Comparison of ENCODE assay signal across 14 cellular contexts in genomic region chr4:169133932-169134331, GRCh38.
DNase-seq lines count a peak whose midpoint lies in the region; ATAC-seq, FAIRE-seq and TF ChIP-seq lines count a peak whose summit lies in the region.
"Had no signal": no experiment of that assay in that cellular context is flagged by ENCODE, and none has a peak within 500 bp of the region (broad histone marks: within the 10 kb centered on the region; RNA-seq: fewer than 3 reads in every experiment).

No MANE protein-coding gene starts in this region.

- H4K8ac ChIP-seq in neuronal stem cell (ENCODE audit: low read depth, low read length), result no peak overlapping the region

- H3K14ac ChIP-seq in neuronal stem cell (ENCODE audit: low read length), result no peak overlapping the region

- no peak overlapping the region for H3K4me2 ChIP-seq in neuronal stem cell (ENCODE audit: insufficient read depth, low read length, poor library complexity, severe bottlenecking)

- H2BK120ac ChIP-seq in neuronal stem cell (ENCODE audit: low read depth, low read length), result no peak overlapping the region

- H2BK12ac ChIP-seq in neuronal stem cell (ENCODE audit: low read length), result no peak overlapping the region

- WGBS in neuronal stem cell (ENCODE audit: extremely low coverage in 2 of 2, insufficient read length in 2 of 2, insufficient replicate concordance in 1 of 2), 2 donors, result no CpG with 5 or more reads among the region's 3 CpGs

- no peak overlapping the region for H3K9ac ChIP-seq in neuronal stem cell (ENCODE audit: low read depth, low read length, poor library complexity)

- H3K27me3 Mint-ChIP-seq in chondrocyte (ENCODE audit: low read depth), result no peaks in the 10 kb centered on the region

- no peak overlapping the region for H2BK5ac ChIP-seq in neuronal stem cell (ENCODE audit: low read length)

- no peaks in the 10 kb centered on the region for H3K27me3 ChIP-seq in neuronal stem cell (ENCODE audit: control insufficient read depth in 3 of 3, insufficient read depth in 3 of 3, low read depth in 1 of 3, low read length in 3 of 3)
- H3K27me3 ChIP-seq: SJCRH30, uterus had no signal

- H3K79me1 ChIP-seq in neuronal stem cell (ENCODE audit: low read depth, low read length), result no peaks in the 10 kb centered on the region

- peaks cover 29% of the 10 kb centered on the region for H3K36me3 Mint-ChIP-seq in chondrocyte (ENCODE audit: low read depth)
- H3K36me3 Mint-ChIP-seq: natural killer cell had no signal

- no peak overlapping the region for H3K4me3 ChIP-seq in neuronal stem cell (ENCODE audit: low read length in 2 of 2)
- H3K4me3 ChIP-seq: SJCRH30, uterus had no signal

- no peak overlapping the region for H3K23ac ChIP-seq in neuronal stem cell (ENCODE audit: low read depth, low read length, poor library complexity)

- no peak overlapping the region for H2AFZ ChIP-seq in neuronal stem cell (ENCODE audit: low read length)

- no peak overlapping the region for H4K91ac ChIP-seq in neuronal stem cell (ENCODE audit: low read depth, low read length, poor library complexity)

- peaks cover 0 to 1% of the 10 kb centered on the region in 2 donors for H3K4me1 ChIP-seq in neuronal stem cell (ENCODE audit: control insufficient read depth in 2 of 2, insufficient read depth in 1 of 2, low read depth in 1 of 2, low read length in 2 of 2)
- H3K4me1 ChIP-seq: SJCRH30, uterus had no signal

- no peaks in the 10 kb centered on the region for H3K9me3 Mint-ChIP-seq in chondrocyte (ENCODE audit: low read depth)
- H3K9me3 Mint-ChIP-seq: natural killer cell had no signal

- no peak overlapping the region for H3K4me3 Mint-ChIP-seq in chondrocyte (ENCODE audit: unreplicated experiment)
- H3K4me3 Mint-ChIP-seq: natural killer cell had no signal

- no peak overlapping the region for H3K4ac ChIP-seq in neuronal stem cell (ENCODE audit: low read length)

- no peak overlapping the region for H3K27ac ChIP-seq in neuronal stem cell (replicated peaks; ENCODE audit: low read length)
- H3K27ac ChIP-seq: SJCRH30, uterus had no signal

- H2AK5ac ChIP-seq in neuronal stem cell (ENCODE audit: low read depth, low read length), result no peak overlapping the region

- peaks cover 22 to 83% of the 10 kb centered on the region in 2 donors for H3K36me3 ChIP-seq in neuronal stem cell (replicated peaks in 1 of 2; ENCODE audit: control insufficient read depth in 2 of 2, insufficient read depth in 2 of 2, low read length in 2 of 2)
- H3K36me3 ChIP-seq: SJCRH30, uterus had no signal

- peaks cover 47% of the 10 kb centered on the region for H3K4me1 Mint-ChIP-seq in chondrocyte (ENCODE audit: low read depth)
- H3K4me1 Mint-ChIP-seq: natural killer cell had no signal

- no peak overlapping the region for H3K18ac ChIP-seq in neuronal stem cell (ENCODE audit: low read length)

- H3K9me3 ChIP-seq in neuronal stem cell (replicated peaks in 1 of 2; ENCODE audit: control insufficient read depth in 2 of 2, insufficient read depth in 1 of 2, low read depth in 1 of 2, low read length in 2 of 2), result no peaks in the 10 kb centered on the region
- H3K9me3 ChIP-seq: SJCRH30, uterus had no signal

- TF ChIP-seq POLR2A in GM12891 (IDR thresholded peaks at IDR 0.05; ENCODE audit: low read depth, low read length), result no peak

- peak; percentile 80 for ATAC-seq in left lobe of liver
- ATAC-seq in HG03039 (IDR thresholded peaks at IDR 0.05; ENCODE audit: unreplicated experiment), result no peak
- ATAC-seq: natural killer cell had no signal

- no peak for TF ChIP-seq CTCF in chondrocyte (IDR thresholded peaks at IDR 0.05)

- peak overlapping the region; percentile 70 for H3K27ac Mint-ChIP-seq in chondrocyte (ENCODE audit: unreplicated experiment)
- H3K27ac Mint-ChIP-seq: natural killer cell had no signal

- no peak overlapping the region for H2BK15ac ChIP-seq in neuronal stem cell (ENCODE audit: low read length)

- peak; percentile 42 for DNase-seq in HuH-7 (ENCODE audit: low spot score)
- DNase-seq in chondrocyte (ENCODE audit: low spot score), result no peak
- DNase-seq in left lobe of liver (ENCODE audit: low spot score), result peak; percentile 55
- DNase-seq in renal cortical epithelial cell (ENCODE audit: low read depth), result peak; percentile 83
- no peak for DNase-seq in neuronal stem cell (ENCODE audit: low spot score)
- DNase-seq in SHP77 (lab: John Stamatoyannopoulos, UW), result no peak
- no peak for DNase-seq in GM12891 (ENCODE audit: insufficient read length, low spot score)
- DNase-seq: activated CD8-positive, alpha-beta memory T cell treated with anti-CD3 and anti-CD28 coated beads, Interleukin-2, amount 50 U/mL, for 48 hours; HCEC 1CT; natural killer cell; SJCRH30; stimulated activated CD4-positive, alpha-beta T cell treated with anti-CD3 and anti-CD28 coated beads, Interleukin-4, amount 100 ng/mL, for 4 hours; uterus had no signal

- FAIRE-seq in GM12891 (lab: Jason Lieb, UNC), result no peak

TF ChIP-seq in GM12891, 5 proteins besides CTCF, POLR2A, EP300 and RAD21:
- TF ChIP-seq POU2F2 (IDR thresholded peaks at IDR 0.05; ENCODE audit: low read depth, low read length), result no peak
- TF ChIP-seq PAX5 (IDR thresholded peaks at IDR 0.05; ENCODE audit: insufficient read depth, low read length, severe bottlenecking), result no peak

Comparison
In these comparisons a context has a peak if more than half of its experiments do, and no peak if none do; other contexts are left out.
1. DNase-seq: peak in HuH-7 (single experiment), left lobe of liver (single experiment) and renal cortical epithelial cell (single experiment); none in chondrocyte (single experiment), neuronal stem cell (single experiment), SHP77 (0 of 2) and GM12891 (single experiment).